ENCODE assay signal across 8 cellular contexts in the genomic region with DNA sequence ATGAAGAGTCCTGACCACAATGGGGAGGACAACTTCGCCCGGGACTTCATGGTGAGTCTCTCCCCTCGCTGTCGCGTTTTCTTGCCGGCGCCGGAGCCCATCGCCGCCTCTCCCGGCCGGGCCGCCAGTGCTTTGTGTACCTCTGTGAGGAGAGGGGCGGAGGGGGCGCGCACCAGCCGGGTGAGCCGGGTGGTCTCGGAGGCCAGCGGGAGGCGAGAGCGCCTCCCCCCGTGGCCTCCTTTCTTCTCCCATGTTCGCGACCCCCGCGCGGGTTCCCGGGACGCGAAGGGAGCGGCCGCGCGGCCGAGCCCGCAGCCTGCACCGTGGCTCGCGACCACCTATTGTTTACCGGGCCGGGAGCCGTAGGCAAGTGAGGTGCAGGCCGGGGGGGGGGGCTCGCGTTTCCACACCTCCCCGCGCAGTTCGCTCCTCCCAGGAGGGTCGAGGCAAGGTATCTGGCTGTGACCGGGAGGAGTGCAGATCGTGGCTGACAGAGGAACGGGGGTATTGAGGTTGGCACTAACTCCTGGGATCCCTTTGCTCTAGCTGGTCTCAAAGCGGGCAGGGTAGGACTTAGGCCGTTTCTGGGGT. TPM values are rescaled to one million over a fixed set of nuclear protein-coding genes. Genes with fewer than 3 reads are reported as not detected.
DNase-seq lines count a peak whose midpoint lies in the region; ATAC-seq, FAIRE-seq and TF ChIP-seq lines count a peak whose summit lies in the region.

No MANE protein-coding gene starts in this region.

- H3K4me3 ChIP-seq in AG09309 (ENCODE audit: control insufficient read depth, low read depth, low read length) (peak overlapping the region; percentile 83), K562 (peak overlapping the region; percentile 80), iPS-18c (ENCODE audit: insufficient read depth, low read depth, low read length) (peak overlapping the region; percentile 98), smooth muscle cell (peak overlapping the region; percentile 93)
- H3K4me3 ChIP-seq in Jurkat, Clone E6-1 (ENCODE audit: low read length): peak overlapping the region; percentile 46

- peaks cover 5% of the 10 kb centered on the region for H3K27me3 Mint-ChIP-seq in T-helper 1 cell treated with Interleukin-12 subunit alpha and Interleukin-12 subunit beta and Interleukin-4 antibody, amounts not matched to agents 30 μg/mL and 1 μg/mL, for 36 hours (ENCODE audit: low read depth)

- no peaks in the 10 kb centered on the region for H3K27me3 ChIP-seq in K562 (ENCODE audit: control insufficient read depth in 2 of 2, insufficient read depth in 2 of 2, low read length in 2 of 2)
- H3K27me3 ChIP-seq in smooth muscle cell (ENCODE audit: low read depth): no peaks in the 10 kb centered on the region

- CTCF ChIA-PET in K562 (lab: Yijun Ruan, JAX; ENCODE audit: low intra/inter-chr PET ratio): no interaction called here

- H4K20me1 ChIP-seq in K562 (replicated peaks; ENCODE audit: control insufficient read depth, insufficient read depth, low read length): peaks cover 15% of the 10 kb centered on the region
- peaks cover 40% of the 10 kb centered on the region for H4K20me1 ChIP-seq in smooth muscle cell (ENCODE audit: low read depth)

- in situ Hi-C loops in K562 (cut with MboI): no loop called here

- DNase-seq in AG09309 (ENCODE audit: low read depth) (no peak), K562 (ENCODE audit: extremely low read depth in 1 of 4, low spot score in 3 of 4) (peak; percentile 63 to 71 (median 66)), smooth muscle cell (lab: John Stamatoyannopoulos, UW; ENCODE audit: unreplicated experiment) (peak; percentile 34)
- DNase-seq in Jurkat, Clone E6-1 (ENCODE audit: low read depth, low spot score): no peak

- no peak; the same call in none of the 2 replicates for TF ChIP-seq POLR2A in K562 (conservative IDR thresholded peaks at IDR 0.05)

- H3K27ac ChIP-seq in K562 (ENCODE audit: extremely low read depth, low read depth, low read length): peak overlapping the region; percentile 94
- peak overlapping the region; percentile 91 for H3K27ac ChIP-seq in smooth muscle cell (ENCODE audit: low read depth)

- H3K4me1 Mint-ChIP-seq in T-helper 1 cell treated with Interleukin-12 subunit alpha and Interleukin-12 subunit beta and Interleukin-4 antibody, amounts not matched to agents 30 μg/mL and 1 μg/mL, for 36 hours (ENCODE audit: low read depth): peaks cover 17% of the 10 kb centered on the region

- H3K4me3 Mint-ChIP-seq in T-helper 1 cell treated with Interleukin-12 subunit alpha and Interleukin-12 subunit beta and Interleukin-4 antibody, amounts not matched to agents 30 μg/mL and 1 μg/mL, for 36 hours: peak overlapping the region; percentile 86

- POLR2A ChIA-PET in K562 (lab: Yijun Ruan, JAX): interaction anchor here (0.7 to 1.0 kb wide), 2 partner anchors 11 to 27 kb away, joined by 3 to 5 read pairs; no protein-coding TSS in a partner anchor

- no peak for FAIRE-seq in K562 (lab: Jason Lieb, UNC)

- H3K36me3 ChIP-seq in K562 (ENCODE audit: control insufficient read depth, insufficient read depth, low read length) (no peaks in the 10 kb centered on the region; the same call in 2 of the 3 replicates), smooth muscle cell (ENCODE audit: low read depth) (no peaks in the 10 kb centered on the region)

- TF ChIP-seq CTCF in AG09309 (IDR thresholded peaks at IDR 0.05; ENCODE audit: control insufficient read depth, insufficient read depth, low read depth, low read length, missing control alignments): no peak
- no peak for TF ChIP-seq CTCF in K562 (IDR thresholded peaks at IDR 0.05 in 2 of 3, conservative IDR thresholded peaks at IDR 0.05 in 1 of 3; ENCODE audit: insufficient read depth in 2 of 3, low read depth in 1 of 3, low read length in 3 of 3)
- TF ChIP-seq CTCF in smooth muscle cell (IDR thresholded peaks at IDR 0.05; ENCODE audit: borderline replicate concordance, insufficient read depth, poor library complexity, severe bottlenecking): no peak

- H3K4me1 ChIP-seq in K562 (replicated peaks in 1 of 2; ENCODE audit: control insufficient read depth in 2 of 2, insufficient read depth in 2 of 2, low read length in 2 of 2) (peaks cover 17% of the 10 kb centered on the region in 2 experiments), smooth muscle cell (ENCODE audit: low read depth) (peaks cover 22% of the 10 kb centered on the region)

- H3K9ac ChIP-seq in K562 (ENCODE audit: insufficient read depth in 1 of 2, low read depth in 2 of 2, low read length in 2 of 2): peak overlapping the region; percentile 93 to 94
- H3K9ac ChIP-seq in smooth muscle cell (ENCODE audit: low read depth): peak overlapping the region; percentile 90

- intact Hi-C loops in K562 (cut with micrococcal nuclease): loop anchor here (5.0 kb wide), 2 partner anchors 115 to 160 kb away; partner anchors contain the start of gene RSBN1L

- H3K4me2 ChIP-seq in K562 (ENCODE audit: insufficient read depth, low read length) (peak overlapping the region; percentile 98), smooth muscle cell (peak overlapping the region; percentile 92)

- under 1% methylated on average over 50 of the region's 55 CpGs for WGBS in K562 (ENCODE audit: insufficient coverage, low coverage, missing lambda C conversion rate)
- under 1% methylated on average over 35 of the region's 55 CpGs for WGBS in smooth muscle cell (ENCODE audit: low lambda C conversion rate)

- ATAC-seq in GM19395 (IDR thresholded peaks at IDR 0.05; ENCODE audit: unreplicated experiment) (peak; percentile 35), K562 (peak; percentile 49), GM19328 (IDR thresholded peaks at IDR 0.05; ENCODE audit: unreplicated experiment) (no peak)

- H3K9me3 Mint-ChIP-seq in T-helper 1 cell treated with Interleukin-12 subunit alpha and Interleukin-12 subunit beta and Interleukin-4 antibody, amounts not matched to agents 30 μg/mL and 1 μg/mL, for 36 hours: no peaks in the 10 kb centered on the region

- no peaks in the 10 kb centered on the region for H3K36me3 Mint-ChIP-seq in T-helper 1 cell treated with Interleukin-12 subunit alpha and Interleukin-12 subunit beta and Interleukin-4 antibody, amounts not matched to agents 30 μg/mL and 1 μg/mL, for 36 hours (ENCODE audit: low read depth)

- no peak for TF ChIP-seq RAD21 in K562 (CRISPR knock-in tag; conservative IDR thresholded peaks at IDR 0.05 in 1 of 2, IDR thresholded peaks at IDR 0.05 in 1 of 2)

- no TSS peak for BruUV-seq in K562 (replicated peaks; lab: Mats Ljungman, UMichigan)

- peaks cover 14% of the 10 kb centered on the region for H3F3A ChIP-seq in smooth muscle cell (ENCODE audit: low read depth)

- peak overlapping the region; percentile 41 for H3K27ac Mint-ChIP-seq in T-helper 1 cell treated with Interleukin-12 subunit alpha and Interleukin-12 subunit beta and Interleukin-4 antibody, amounts not matched to agents 30 μg/mL and 1 μg/mL, for 36 hours

- H3K9me1 ChIP-seq in K562 (ENCODE audit: control insufficient read depth, insufficient read depth, low read length): no peaks in the 10 kb centered on the region

- H3K9me3 ChIP-seq in K562 (replicated peaks; ENCODE audit: control insufficient read depth, insufficient read depth, low read depth, low read length) (no peaks in the 10 kb centered on the region), iPS-18c (ENCODE audit: control insufficient read depth, insufficient read depth, low read length) (peaks cover 3% of the 10 kb centered on the region), smooth muscle cell (replicated peaks; ENCODE audit: low read depth) (no peaks in the 10 kb centered on the region)

- no peak for TF ChIP-seq EP300 in K562 (IDR thresholded peaks at IDR 0.05; ENCODE audit: low read length)

- H2AFZ ChIP-seq in K562 (ENCODE audit: low read depth, low read length) (peak overlapping the region; percentile 89), smooth muscle cell (ENCODE audit: low read depth) (peak overlapping the region; percentile 56)

- H3K79me2 ChIP-seq in K562 (ENCODE audit: control insufficient read depth, insufficient read depth, low read length) (peaks cover 63% of the 10 kb centered on the region), smooth muscle cell (ENCODE audit: low read depth) (peaks cover 54% of the 10 kb centered on the region)

TF ChIP-seq in K562, 482 proteins besides CTCF, POLR2A, EP300 and RAD21 (continues in another document):
- TF ChIP-seq ZNF785 (CRISPR knock-in tag; IDR thresholded peaks at IDR 0.05) (no peak), FOXM1 (IDR thresholded peaks at IDR 0.05; ENCODE audit: low read depth) (no peak), FOXM1 (CRISPR knock-in tag; IDR thresholded peaks at IDR 0.05; ENCODE audit: low read depth) (no peak), ZBTB7A (IDR thresholded peaks at IDR 0.05; ENCODE audit: borderline replicate concordance, control insufficient read depth, low read depth, low read length) (peak; percentile 68; the same call in 1 of the 2 replicates)

RNA-seq across cellular contexts. Expression of gene PTPN12, which starts 0.6 kb away (rescaled TPM):
- polyA plus RNA-seq in Jurkat, Clone E6-1 (2012; ENCODE audit: insufficient read depth, insufficient read length): 1.8 TPM
- total RNA-seq in K562 (2011; cell fraction: chromatin; rRNA removed; ENCODE audit: low replicate concordance): 44.0 and 164 TPM in 2 replicates
- 21.3 and 33.6 TPM in 2 replicates for total RNA-seq in K562 (2011; cell fraction: nucleolus; rRNA removed)
- total RNA-seq in K562 (2011; cell fraction: nucleoplasm; rRNA removed): 65.3 and 97.1 TPM in 2 replicates
- total RNA-seq in K562 (2014; rRNA removed): 15.3 and 18.0 TPM in 2 replicates
- 25.5 and 33.6 TPM in 2 replicates for total RNA-seq in K562 (2014; rRNA removed; fragmentation: Illumina TruSeq; extraction: Trizol)
- total RNA-seq in K562 (2015; rRNA removed; fragmentation: Illumina TruSeq; extraction: Trizol): 26.6 and 28.6 TPM in 2 replicates
- 39.4 and 46.0 TPM in 2 replicates for total RNA-seq in K562 (2021)
- polyA plus RNA-seq in K562 (2011; rRNA removed): 35.0 and 54.9 TPM in 2 replicates
- 16.2 and 17.8 TPM in 2 replicates for polyA plus RNA-seq in K562 (2011; cell fraction: cytosol; rRNA removed)
- 26.5 and 38.0 TPM in 2 replicates for polyA plus RNA-seq in K562 (2011; cell fraction: nucleus; rRNA removed)
- 41.5 and 61.5 TPM in 2 replicates for polyA plus RNA-seq in K562 (2012)
- 66.1 and 79.8 TPM in 2 replicates for polyA plus RNA-seq in K562 (2014; fragmentation: Illumina TruSeq; extraction: Trizol)
- 10 to 100 TPM; 16.8 to 18.0 TPM for polyA plus RNA-seq in K562 (2014; fragmentation: Nextera tagmentation; extraction: Ambion mirVana)
- 26.7 and 31.7 TPM in 2 replicates for polyA plus RNA-seq in K562 (2014; rRNA removed)
- 64.3 and 73.0 TPM in 2 replicates for polyA minus RNA-seq in K562 (2011; rRNA and poly(A)+ RNA removed)
- 13.8 and 25.5 TPM in 2 replicates for polyA minus RNA-seq in K562 (2011; cell fraction: cytosol; rRNA and poly(A)+ RNA removed)
- 27.9 and 32.2 TPM in 2 replicates for polyA minus RNA-seq in K562 (2011; cell fraction: nucleus; rRNA and poly(A)+ RNA removed)
- total RNA-seq in smooth muscle cell: 82.9 and 85.2 TPM in 2 replicates
- 12.3 and 20.7 TPM in 2 replicates for polyA plus RNA-seq in smooth muscle cell

Comparison
In these comparisons a context has a peak if more than half of its experiments do, and no peak if none do; other contexts are left out.
1. DNase-seq: peak in K562 (4 of 4) and smooth muscle cell (single experiment); none in AG09309 (single experiment) and Jurkat, Clone E6-1 (single experiment).
2. H3K4me3 ChIP-seq: peak in every context shown above with its lines; median percentile 98 in iPS-18c; 93 in smooth muscle cell; 83 in AG09309; 80 in K562; 46 in Jurkat, Clone E6-1.